Comparison of ENCODE assay signal across 12 cellular contexts in genomic region chr18:845152-845819, GRCh38. TPM values are rescaled to one million over a fixed set of nuclear protein-coding genes. Genes with fewer than 3 reads are reported as not detected.
DNase-seq lines count a peak whose midpoint lies in the region; TF ChIP-seq lines count a peak whose summit lies in the region.
"Had no signal": no experiment of that assay in that cellular context is flagged by ENCODE, and none has a peak within 500 bp of the region (broad histone marks: within the 10 kb centered on the region; RNA-seq: fewer than 3 reads in every experiment).

No MANE protein-coding gene starts in this region.

- no peaks in the 10 kb centered on the region for H3K79me2 ChIP-seq in H9 (ENCODE audit: insufficient read depth, low read length)

- no peaks in the 10 kb centered on the region for H3K4me1 ChIP-seq in H9 (ENCODE audit: insufficient read depth, low read length)

- H2BK12ac ChIP-seq in H9 (ENCODE audit: insufficient read length, low read depth, low read length) = no peak overlapping the region

- H3K4me3 Mint-ChIP-seq in CD14-positive monocyte = no peak overlapping the region
- H3K4me3 Mint-ChIP-seq in H9 = no peak overlapping the region
- H3K4me3 Mint-ChIP-seq: activated naive CD4-positive, alpha-beta T cell treated with anti-CD3 and anti-CD28 coated beads, Interleukin-2, amount 10 ng/mL, durations not matched to agents 7 days and 5 days; neural crest cell had no signal

- H3K9me3 ChIP-seq in H9 (ENCODE audit: control insufficient read depth, low read depth, low read length) = no peaks in the 10 kb centered on the region

- H3K9me3 Mint-ChIP-seq in CD14-positive monocyte = peaks cover 0 to 5% (median 0%) of the 10 kb centered on the region in 7 donors
- H3K9me3 Mint-ChIP-seq in H9 = no peaks in the 10 kb centered on the region
- H3K9me3 Mint-ChIP-seq: activated naive CD4-positive, alpha-beta T cell treated with anti-CD3 and anti-CD28 coated beads, Interleukin-2, amount 10 ng/mL, durations not matched to agents 7 days and 5 days; neural crest cell had no signal

- H3K4me1 Mint-ChIP-seq in CD14-positive monocyte (peaks cover 10% of the 10 kb centered on the region), H9 (0 out of 4 replicates have a peak, but pooled peaks cover 0 to 4% of the 10 kb centered on the region in 2 experiments)
- H3K4me1 Mint-ChIP-seq: activated naive CD4-positive, alpha-beta T cell treated with anti-CD3 and anti-CD28 coated beads, Interleukin-2, amount 10 ng/mL, durations not matched to agents 7 days and 5 days; neural crest cell had no signal

- peaks cover 17% of the 10 kb centered on the region for H3K27me3 ChIP-seq in H9 (ENCODE audit: insufficient read depth, low read length)

- no peak overlapping the region for H2BK20ac ChIP-seq in H9 (ENCODE audit: low read depth, low read length, poor library complexity, severe bottlenecking)

- no peak overlapping the region for H3K4ac ChIP-seq in H9 (ENCODE audit: low read depth, low read length)

- no peak overlapping the region for H3T11ph ChIP-seq in H9 (ENCODE audit: low read length)

- H2AK5ac ChIP-seq in H9 (ENCODE audit: insufficient read length, low read length) = no peak overlapping the region

- peaks cover 3% of the 10 kb centered on the region for H4K20me1 ChIP-seq in H9 (ENCODE audit: control insufficient read depth, insufficient read depth, insufficient read length)

- no peak overlapping the region for H3K56ac ChIP-seq in H9 (ENCODE audit: insufficient read length, low read depth, low read length)

- no peak overlapping the region for H2BK5ac ChIP-seq in H9 (ENCODE audit: insufficient read length, low read length)

- no peak overlapping the region for H3K14ac ChIP-seq in H9 (ENCODE audit: insufficient read depth, low read length)

- no peaks in the 10 kb centered on the region for H3K79me1 ChIP-seq in H9 (ENCODE audit: insufficient read depth, low read depth, low read length, poor library complexity, severe bottlenecking)

- no peak overlapping the region for H4K5ac ChIP-seq in H9 (ENCODE audit: insufficient read length, low read depth, low read length)

- H4K91ac ChIP-seq in H9 (ENCODE audit: insufficient read length, low read depth, low read length) = no peak overlapping the region

- intact Hi-C loops in CD14-positive monocyte (cut with micrococcal nuclease) = no loop called here

- no peak overlapping the region for H2AFZ ChIP-seq in H9 (ENCODE audit: low read length)

- DNase-seq in SKM-1 treated with dmso at 0.1 percent for 144 hours (lab: John Stamatoyannopoulos, UW; ENCODE audit: unreplicated experiment) (peak; percentile 27), SKM-1 (lab: John Stamatoyannopoulos, UW; ENCODE audit: unreplicated experiment) (no peak), astrocyte of the hippocampus (ENCODE audit: low read depth, low spot score) (peak; percentile 53), kidney tubule cell (ENCODE audit: low spot score) (peak; percentile 53), HPDE6-E6E7 (ENCODE audit: extremely low spot score) (no peak), CD14-positive monocyte (ENCODE audit: low spot score) (no peak), kidney glomerular epithelial cell (lab: John Stamatoyannopoulos, UW) (no peak), H9 (no peak)
- DNase-seq: ACHN; activated naive CD4-positive, alpha-beta T cell treated with anti-CD3 and anti-CD28 coated beads, Interleukin-2, amount 10 ng/mL, durations not matched to agents 7 days and 5 days; NCI-H510A had no signal

- peaks cover 30 to 45% (median 32%) of the 10 kb centered on the region in 3 donors for H3K27me3 Mint-ChIP-seq in CD14-positive monocyte (ENCODE audit: low read depth in 3 of 3)
- peaks cover 45% of the 10 kb centered on the region for H3K27me3 Mint-ChIP-seq in H9 (ENCODE audit: low read depth)

- no peak for TF ChIP-seq CTCF in CD14-positive monocyte (IDR thresholded peaks at IDR 0.05)
- TF ChIP-seq CTCF in H9 (conservative IDR thresholded peaks at IDR 0.05) = no peak

- H2BK15ac ChIP-seq in H9 (ENCODE audit: low read depth, low read length) = no peak overlapping the region

- H3K27ac Mint-ChIP-seq in CD14-positive monocyte (peak overlapping the region in 1 of 7 donors; percentile 58), H9 (no peak overlapping the region)
- H3K27ac Mint-ChIP-seq: activated naive CD4-positive, alpha-beta T cell treated with anti-CD3 and anti-CD28 coated beads, Interleukin-2, amount 10 ng/mL, durations not matched to agents 7 days and 5 days had no signal

- H3K36me3 Mint-ChIP-seq in CD14-positive monocyte (no peaks in the 10 kb centered on the region), H9 (ENCODE audit: insufficient read depth in 1 of 3, low read depth in 3 of 3) (no peaks in the 10 kb centered on the region)
- H3K36me3 Mint-ChIP-seq: activated naive CD4-positive, alpha-beta T cell treated with anti-CD3 and anti-CD28 coated beads, Interleukin-2, amount 10 ng/mL, durations not matched to agents 7 days and 5 days had no signal

- no peak overlapping the region for H3K23ac ChIP-seq in H9 (ENCODE audit: insufficient read length, low read depth, low read length)

- no peak overlapping the region for H3K27ac ChIP-seq in H9 (ENCODE audit: insufficient read length, low read depth, low read length)

- no peak overlapping the region for H2BK120ac ChIP-seq in H9 (ENCODE audit: low read depth, low read length, poor library complexity, severe bottlenecking)

- H3K4me2 ChIP-seq in H9 (ENCODE audit: insufficient read depth, insufficient read length, low read length) = no peak overlapping the region

- H3K18ac ChIP-seq in H9 (ENCODE audit: insufficient read length, low read depth, low read length) = no peak overlapping the region

- H4K8ac ChIP-seq in H9 (replicated peaks; ENCODE audit: insufficient read length, low read depth, low read length) = no peak overlapping the region

- H3K9ac ChIP-seq in H9 (ENCODE audit: extremely low read depth, insufficient read length, low read length) = no peak overlapping the region

- no peaks in the 10 kb centered on the region for H3K23me2 ChIP-seq in H9 (ENCODE audit: insufficient read length, low read depth, low read length, poor library complexity, severe bottlenecking)

- whole genome bisulfite sequencing in H9 (ENCODE audit: extremely low coverage, insufficient read length, low lambda C conversion rate) = no CpG with 5 or more reads among the region's 9 CpGs

RNA-seq across cellular contexts. Expression of gene YES1, which starts 33.2 kb away (rescaled TPM):
- polyA plus RNA-seq in CD14-positive monocyte = not detected
- 86.9 and 89.2 TPM in 2 replicates for total RNA-seq in H9 (2021)

RNA-seq across cellular contexts. Expression of gene ADCYAP1, which starts 59.4 kb away (rescaled TPM):
- polyA plus RNA-seq in CD14-positive monocyte = not detected
- total RNA-seq in H9 (2021) = not detected in 2 replicates

Comparison
In these comparisons a context has a peak if more than half of its experiments do, and no peak if none do; other contexts are left out.
1. DNase-seq: peak in SKM-1 treated with dmso at 0.1 percent for 144 hours (single experiment), astrocyte of the hippocampus (single experiment) and kidney tubule cell (single experiment); none in SKM-1 (single experiment), HPDE6-E6E7 (single experiment), CD14-positive monocyte (single experiment), kidney glomerular epithelial cell (single experiment) and H9 (single experiment).